1 cellular context compared by ENCODE assay signal in the genomic region with DNA sequence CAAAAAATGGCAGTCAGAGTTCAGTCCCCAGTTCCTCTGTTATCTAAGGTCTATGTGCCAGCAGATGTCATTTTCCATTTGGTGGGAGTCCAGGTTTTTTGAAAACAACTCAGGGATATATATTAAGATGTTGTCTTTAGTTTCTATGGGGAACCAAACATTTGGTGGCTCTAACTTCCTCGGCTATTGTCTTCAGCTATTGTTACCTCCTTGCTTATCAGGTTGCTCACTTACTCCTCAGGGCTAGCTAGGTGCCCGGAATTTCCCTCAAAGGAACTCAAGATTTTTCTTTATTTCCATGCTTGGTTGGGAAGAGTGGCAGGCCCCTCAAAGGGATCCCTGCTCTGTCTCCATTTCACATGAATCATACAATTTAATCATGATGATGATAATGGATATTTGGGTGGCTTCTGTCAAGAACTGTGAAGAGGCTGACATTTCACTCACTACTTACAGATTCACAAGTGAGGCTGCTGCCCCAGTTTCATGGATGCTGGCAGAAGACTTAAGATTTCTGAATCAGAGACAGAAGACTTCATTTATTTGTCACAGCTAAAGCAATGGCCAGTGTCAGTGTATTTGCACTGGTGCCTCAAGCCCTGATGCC.
TF ChIP-seq lines count a peak whose summit lies in the region.

No MANE protein-coding gene starts in this region.

TF ChIP-seq in endothelial cell of umbilical vein, 7 proteins besides CTCF, POLR2A, EP300 and RAD21 (continued from another document):
- no peak for TF ChIP-seq GATA2 (IDR thresholded peaks at IDR 0.05; ENCODE audit: insufficient read depth, insufficient read length, low read depth, low read length)
